15 cellular contexts compared by ENCODE assay signal in the genomic region with DNA sequence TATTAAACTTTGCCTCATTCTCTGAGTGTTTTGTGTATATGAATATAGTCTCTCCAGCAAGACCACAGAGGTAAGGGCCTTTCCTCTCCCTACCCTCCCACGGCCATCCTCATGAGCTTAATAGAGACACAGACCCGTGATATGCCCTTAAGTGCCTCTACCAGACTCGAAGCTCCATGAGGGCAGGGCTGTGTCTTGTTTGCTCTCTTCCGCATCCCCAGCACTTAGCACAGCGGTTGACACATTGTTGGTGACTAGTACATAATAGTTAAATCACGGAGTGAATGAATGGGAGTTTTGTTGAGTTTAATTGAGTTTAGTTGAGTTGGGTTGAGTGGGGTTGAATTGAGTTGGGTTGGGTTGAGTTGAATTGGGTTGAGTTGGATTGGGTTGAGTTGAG.
DNase-seq lines count a peak whose midpoint lies in the region; ATAC-seq and TF ChIP-seq lines count a peak whose summit lies in the region.
"Had no signal": no experiment of that assay in that cellular context is flagged by ENCODE, and none has a peak within 500 bp of the region (broad histone marks: within the 10 kb centered on the region; RNA-seq: fewer than 3 reads in every experiment).

No MANE protein-coding gene starts in this region.

- ATAC-seq in DND-41 (ENCODE audit: insufficient read depth, low read depth) = no peak
- ATAC-seq: GM12878 had no signal

- no peaks in the 10 kb centered on the region for H3K27me3 Mint-ChIP-seq in chondrocyte (ENCODE audit: low read depth)
- no peaks in the 10 kb centered on the region for H3K27me3 Mint-ChIP-seq in nephron progenitor cell (ENCODE audit: low read depth, poor library complexity)

- H3K36me3 ChIP-seq in DND-41 (ENCODE audit: insufficient read depth, low read length) = no peaks in the 10 kb centered on the region
- H3K36me3 ChIP-seq: Peyer's patch had no signal

- H3K9me3 Mint-ChIP-seq in chondrocyte (ENCODE audit: low read depth) (peaks cover 11% of the 10 kb centered on the region), nephron progenitor cell (peaks cover 17% of the 10 kb centered on the region)

- H3K27ac Mint-ChIP-seq in chondrocyte (ENCODE audit: unreplicated experiment) = peak overlapping the region; percentile 20
- H3K27ac Mint-ChIP-seq in nephron progenitor cell = peak overlapping the region; percentile 8

- no peak overlapping the region for H3K4me3 ChIP-seq in DND-41 (ENCODE audit: low read depth in 1 of 2, low read length in 2 of 2)
- H3K4me3 ChIP-seq: GM12878, Peyer's patch had no signal

- H3K9ac ChIP-seq in DND-41 (ENCODE audit: low read depth, low read length) = no peak overlapping the region

- no peaks in the 10 kb centered on the region for H3K9me3 ChIP-seq in DND-41 (ENCODE audit: insufficient read depth, low read length, severe bottlenecking)
- H3K9me3 ChIP-seq: Peyer's patch had no signal

- H3K27ac ChIP-seq in DND-41 (ENCODE audit: low read length) (peak overlapping the region; percentile 80; the same call in 1 of the 2 replicates), temporal lobe (ENCODE audit: low read depth, low read length) (peak overlapping the region; percentile 63)

- H3K36me3 Mint-ChIP-seq in chondrocyte (ENCODE audit: low read depth) (no peaks in the 10 kb centered on the region), nephron progenitor cell (ENCODE audit: low read depth) (peaks cover 15% of the 10 kb centered on the region)

- no peaks in the 10 kb centered on the region for H3K79me2 ChIP-seq in DND-41 (ENCODE audit: insufficient read depth, low read length)

- H3K4me1 ChIP-seq in DND-41 (ENCODE audit: insufficient read depth, low read length) = peaks cover 27% of the 10 kb centered on the region

- no peak overlapping the region for H3K4me3 Mint-ChIP-seq in chondrocyte (ENCODE audit: unreplicated experiment)
- no peak overlapping the region for H3K4me3 Mint-ChIP-seq in nephron progenitor cell

- no peak overlapping the region for H2AFZ ChIP-seq in DND-41 (ENCODE audit: low read depth, low read length)

- no peaks in the 10 kb centered on the region for H3K27me3 ChIP-seq in DND-41 (ENCODE audit: insufficient read depth, low read length, poor library complexity)
- H3K27me3 ChIP-seq: Peyer's patch had no signal

- no peak overlapping the region for H3K4me2 ChIP-seq in DND-41 (ENCODE audit: insufficient read depth, low read length)

- H3K4me1 Mint-ChIP-seq in chondrocyte (ENCODE audit: low read depth) (peaks cover 71% of the 10 kb centered on the region), nephron progenitor cell (peaks cover 72% of the 10 kb centered on the region)

- TF ChIP-seq CTCF in DND-41 (IDR thresholded peaks at IDR 0.05; ENCODE audit: borderline replicate concordance, extremely low read depth, low read length, poor library complexity, severe bottlenecking) = no peak
- no peak for TF ChIP-seq CTCF in chondrocyte (IDR thresholded peaks at IDR 0.05)
- TF ChIP-seq CTCF in nephron progenitor cell (IDR thresholded peaks at IDR 0.05) = no peak

- DNase-seq in DND-41 (no peak), chondrocyte (ENCODE audit: low spot score) (no peak), nephron progenitor cell (no peak), 8988T (no peak), COLO668 (lab: John Stamatoyannopoulos, UW; ENCODE audit: unreplicated experiment) (no peak)
- no peak for DNase-seq in activated naive CD4-positive, alpha-beta T cell treated with anti-CD3 and anti-CD28 coated beads, Interleukin-2, amount 50 U/mL, for 16 hours
- DNase-seq: DMS153, HCEC 1CT, NCI-H1436 treated with DMSO at 0.1 percent for 48 hours, NCI-H2081, NCI-H510A treated with DMSO at 0.1 percent for 48 hours, Peyer's patch, SIG-M5 had no signal

- H4K20me1 ChIP-seq in DND-41 (ENCODE audit: insufficient read depth, low read length) = no peaks in the 10 kb centered on the region
